In the genomic region with DNA sequence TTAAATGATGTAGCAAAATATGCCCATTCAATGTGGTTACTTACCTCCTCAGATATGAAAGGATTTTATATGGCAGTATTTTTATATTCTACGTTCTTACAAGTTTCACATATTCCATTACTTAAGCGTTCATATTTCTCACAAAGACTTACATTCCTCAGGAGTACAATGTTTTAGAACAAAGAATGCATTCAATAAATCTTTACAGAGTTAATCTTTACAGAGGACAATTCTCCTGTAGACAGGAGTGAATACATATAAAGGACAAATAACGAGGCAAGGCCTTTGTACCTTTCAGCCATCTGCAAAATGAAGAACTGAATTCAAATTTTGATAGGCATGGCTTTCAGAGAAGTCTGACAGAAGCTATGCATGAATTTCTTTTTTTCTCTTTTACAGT, we compare ENCODE assay signal across 19 cellular contexts. TPM values are rescaled to one million over a fixed set of nuclear protein-coding genes. Genes with fewer than 3 reads are reported as not detected.
DNase-seq lines count a peak whose midpoint lies in the region; ATAC-seq and TF ChIP-seq lines count a peak whose summit lies in the region.
"Had no signal": no experiment of that assay in that cellular context is flagged by ENCODE, and none has a peak within 500 bp of the region (broad histone marks: within the 10 kb centered on the region; RNA-seq: fewer than 3 reads in every experiment).

No MANE protein-coding gene starts in this region.

- DNase-seq in activated CD4-positive, alpha-beta T cell treated with anti-CD3 and anti-CD28 coated beads, Interleukin-2, amount 10 ng/mL, durations not matched to agents 7 days and 5 days, result no peak
- no peak for DNase-seq in activated CD4-positive, alpha-beta T cell treated with anti-CD3 and anti-CD28 coated beads, Interleukin-2, amount 50 U/mL, for 1 hour
- DNase-seq in CD4-positive, alpha-beta T cell, result no peak
- DNase-seq in activated CD8-positive, alpha-beta T cell treated with anti-CD3 and anti-CD28 coated beads for 36 hours, result no peak
- DNase-seq in immature natural killer cell (no peak), NOMO-1 treated with dmso at 0.1 percent for 144 hours (lab: John Stamatoyannopoulos, UW; ENCODE audit: unreplicated experiment) (no peak)
- DNase-seq: C1 segment of cervical spinal cord, Calu3, DMS79, IMR-90, Kasumi-1, NCI-H187 treated with DMSO at 0.1 percent for 48 hours, NCI-H446, NCI-H748 treated with DMSO at 0.1 percent for 48 hours, Peyer's patch had no signal

- no peaks in the 10 kb centered on the region for H3K27me3 Mint-ChIP-seq in activated CD4-positive, alpha-beta T cell treated with anti-CD3 and anti-CD28 coated beads, Interleukin-2, amount 10 ng/mL, durations not matched to agents 7 days and 5 days
- H3K27me3 Mint-ChIP-seq in CD4-positive, alpha-beta T cell, result no peaks in the 10 kb centered on the region
- no peaks in the 10 kb centered on the region for H3K27me3 Mint-ChIP-seq in activated CD8-positive, alpha-beta T cell treated with anti-CD3 and anti-CD28 coated beads for 36 hours
- H3K27me3 Mint-ChIP-seq in immature natural killer cell (ENCODE audit: low read depth in 3 of 3), result peaks cover 0 to 7% (median 0%) of the 10 kb centered on the region in 3 donors

- TF ChIP-seq CTCF in CD4-positive, alpha-beta T cell (IDR thresholded peaks at IDR 0.05), result no peak
- TF ChIP-seq CTCF in activated CD8-positive, alpha-beta T cell treated with anti-CD3 and anti-CD28 coated beads for 36 hours (IDR thresholded peaks at IDR 0.05), result no peak

- no peaks in the 10 kb centered on the region for H3K9me3 ChIP-seq in CD4-positive, alpha-beta T cell (ENCODE audit: control insufficient read depth, low read length)
- H3K9me3 ChIP-seq: HAP-1, Peyer's patch had no signal

- H3K27ac ChIP-seq in CD4-positive, alpha-beta T cell (ENCODE audit: low read depth, low read length), result no peak overlapping the region
- H3K27ac ChIP-seq: Peyer's patch had no signal

- H3K4me3 Mint-ChIP-seq in activated CD4-positive, alpha-beta T cell treated with anti-CD3 and anti-CD28 coated beads, Interleukin-2, amount 10 ng/mL, durations not matched to agents 7 days and 5 days, result no peak overlapping the region
- peak overlapping the region; percentile 55 for H3K4me3 Mint-ChIP-seq in CD4-positive, alpha-beta T cell
- peak overlapping the region; percentile 62 for H3K4me3 Mint-ChIP-seq in activated CD8-positive, alpha-beta T cell treated with anti-CD3 and anti-CD28 coated beads for 36 hours
- H3K4me3 Mint-ChIP-seq in immature natural killer cell, result peak overlapping the region; percentile 67 to 84 (median 79)

- H3K27me3 ChIP-seq in CD4-positive, alpha-beta T cell (ENCODE audit: control insufficient read depth, insufficient read depth, low read length), result no peaks in the 10 kb centered on the region
- H3K27me3 ChIP-seq: Peyer's patch had no signal

- CTCF ChIA-PET in activated CD4-positive, alpha-beta T cell treated with anti-CD3 and anti-CD28 coated beads, Interleukin-2, amount 10 ng/mL, durations not matched to agents 7 days and 5 days (lab: Charles Lee), result interaction anchor here (1.0 to 1.5 kb wide), 2 partner anchors 8 to 15 kb away, joined by 3 to 4 read pairs; no protein-coding TSS in a partner anchor
- CTCF ChIA-PET in CD4-positive, alpha-beta T cell (lab: Charles Lee), result interaction anchor here (0.7 kb wide), 1 partner anchor 55 kb away, joined by 3 read pairs; no protein-coding TSS in a partner anchor
- CTCF ChIA-PET in activated CD8-positive, alpha-beta T cell treated with anti-CD3 and anti-CD28 coated beads for 36 hours (lab: Charles Lee), result interaction anchor here (1.0 to 3.0 kb wide), 7 partner anchors 11 to 84 kb away, joined by 3 to 7 read pairs (median 4); no protein-coding TSS in a partner anchor

- no peak for ATAC-seq in CD4-positive, alpha-beta T cell (ENCODE audit: poor library complexity)
- no peak for ATAC-seq in activated CD8-positive, alpha-beta T cell treated with anti-CD3 and anti-CD28 coated beads for 36 hours
- ATAC-seq in HG02678 (IDR thresholded peaks at IDR 0.05; ENCODE audit: unreplicated experiment) (no peak), HG03378 (IDR thresholded peaks at IDR 0.05; ENCODE audit: unreplicated experiment) (no peak)

- H3K9me3 Mint-ChIP-seq in activated CD4-positive, alpha-beta T cell treated with anti-CD3 and anti-CD28 coated beads, Interleukin-2, amount 10 ng/mL, durations not matched to agents 7 days and 5 days, result no peaks in the 10 kb centered on the region
- no peaks in the 10 kb centered on the region for H3K9me3 Mint-ChIP-seq in CD4-positive, alpha-beta T cell
- no peaks in the 10 kb centered on the region for H3K9me3 Mint-ChIP-seq in activated CD8-positive, alpha-beta T cell treated with anti-CD3 and anti-CD28 coated beads for 36 hours
- H3K9me3 Mint-ChIP-seq in immature natural killer cell, result peaks cover 0 to 3% (median 0%) of the 10 kb centered on the region in 6 donors

- peaks cover 50% of the 10 kb centered on the region for H3K4me1 Mint-ChIP-seq in activated CD4-positive, alpha-beta T cell treated with anti-CD3 and anti-CD28 coated beads, Interleukin-2, amount 10 ng/mL, durations not matched to agents 7 days and 5 days
- H3K4me1 Mint-ChIP-seq in CD4-positive, alpha-beta T cell (ENCODE audit: low read depth), result peaks cover 64% of the 10 kb centered on the region
- peaks cover 60% of the 10 kb centered on the region for H3K4me1 Mint-ChIP-seq in activated CD8-positive, alpha-beta T cell treated with anti-CD3 and anti-CD28 coated beads for 36 hours (ENCODE audit: low read depth)
- H3K4me1 Mint-ChIP-seq in immature natural killer cell, result peaks cover 68 to 73% of the 10 kb centered on the region in 2 donors

- POLR2A ChIA-PET in activated CD4-positive, alpha-beta T cell treated with anti-CD3 and anti-CD28 coated beads, Interleukin-2, amount 10 ng/mL, durations not matched to agents 7 days and 5 days (lab: Charles Lee), result no interaction called here
- POLR2A ChIA-PET in CD4-positive, alpha-beta T cell (lab: Charles Lee), result interaction anchor here (0.7 to 6.0 kb wide), 4 partner anchors 13 to 59 kb away, joined by 3 to 72 read pairs (median 21); no protein-coding TSS in a partner anchor
- POLR2A ChIA-PET in activated CD8-positive, alpha-beta T cell treated with anti-CD3 and anti-CD28 coated beads for 36 hours (lab: Charles Lee), result interaction anchor here (1.2 to 1.6 kb wide), 4 partner anchors 10 to 56 kb away, joined by 3 to 4 read pairs (median 3); no protein-coding TSS in a partner anchor

- intact Hi-C loops in CD4-positive, alpha-beta T cell (cut with DNase I, micrococcal nuclease), result no loop called here
- intact Hi-C loops in activated CD8-positive, alpha-beta T cell treated with anti-CD3 and anti-CD28 coated beads for 36 hours (cut with micrococcal nuclease), result no loop called here

- H3K27ac Mint-ChIP-seq in activated CD4-positive, alpha-beta T cell treated with anti-CD3 and anti-CD28 coated beads, Interleukin-2, amount 10 ng/mL, durations not matched to agents 7 days and 5 days, result peak overlapping the region; percentile 42
- peak overlapping the region; percentile 92 for H3K27ac Mint-ChIP-seq in CD4-positive, alpha-beta T cell
- H3K27ac Mint-ChIP-seq in activated CD8-positive, alpha-beta T cell treated with anti-CD3 and anti-CD28 coated beads for 36 hours, result peak overlapping the region; percentile 75
- peak overlapping the region; percentile 77 to 92 (median 89) for H3K27ac Mint-ChIP-seq in immature natural killer cell

- H3K36me3 Mint-ChIP-seq in activated CD4-positive, alpha-beta T cell treated with anti-CD3 and anti-CD28 coated beads, Interleukin-2, amount 10 ng/mL, durations not matched to agents 7 days and 5 days (ENCODE audit: low read depth), result peaks cover 2% of the 10 kb centered on the region
- H3K36me3 Mint-ChIP-seq in CD4-positive, alpha-beta T cell (ENCODE audit: low read depth), result no peaks in the 10 kb centered on the region
- peaks cover 38% of the 10 kb centered on the region for H3K36me3 Mint-ChIP-seq in activated CD8-positive, alpha-beta T cell treated with anti-CD3 and anti-CD28 coated beads for 36 hours (ENCODE audit: low read depth)
- H3K36me3 Mint-ChIP-seq in immature natural killer cell, result peaks cover 4 to 5% (median 5%) of the 10 kb centered on the region in 3 donors

RNA-seq across cellular contexts. Expression of a gene that starts 1.9 kb away (rescaled TPM):
- under 1 TPM; 0.10 TPM for total RNA-seq in activated CD4-positive, alpha-beta T cell treated with anti-CD3 and anti-CD28 coated beads, Interleukin-2, amount 10 ng/mL, durations not matched to agents 7 days and 5 days
- total RNA-seq in CD4-positive, alpha-beta T cell, result under 1 TPM; 0.16 to 0.17 TPM
- total RNA-seq in activated CD8-positive, alpha-beta T cell treated with anti-CD3 and anti-CD28 coated beads for 36 hours, result 1 to 10 TPM; 1.8 to 2.3 TPM
- polyA plus RNA-seq in immature natural killer cell, result 1 to 10 TPM in 2 of 3 donors, under 1 TPM in 1; 0.81 to 2.0 (median 1.7) TPM
- total RNA-seq: Calu3, HT-29, IMR-90, Peyer's patch had no signal
- polyA plus RNA-seq: IMR-90 had no signal

RNA-seq across cellular contexts. Expression of a gene that starts 56.6 kb away (rescaled TPM):
- total RNA-seq in activated CD4-positive, alpha-beta T cell treated with anti-CD3 and anti-CD28 coated beads, Interleukin-2, amount 10 ng/mL, durations not matched to agents 7 days and 5 days, result not detected
- not detected for total RNA-seq in CD4-positive, alpha-beta T cell
- total RNA-seq in activated CD8-positive, alpha-beta T cell treated with anti-CD3 and anti-CD28 coated beads for 36 hours, result not detected
- polyA plus RNA-seq in immature natural killer cell, result under 1 TPM in 1 of 3 donors, not detected in 2; 0.20 TPM
- total RNA-seq: Calu3, HT-29, IMR-90, Peyer's patch had no signal
- polyA plus RNA-seq: IMR-90 had no signal

RNA-seq across cellular contexts. Expression of a gene that starts 58.4 kb away (rescaled TPM):
- total RNA-seq in activated CD4-positive, alpha-beta T cell treated with anti-CD3 and anti-CD28 coated beads, Interleukin-2, amount 10 ng/mL, durations not matched to agents 7 days and 5 days, result 1 to 10 TPM; 5.7 to 7.0 TPM
- total RNA-seq in CD4-positive, alpha-beta T cell, result 1 to 10 TPM; 3.5 to 4.2 TPM
- total RNA-seq in activated CD8-positive, alpha-beta T cell treated with anti-CD3 and anti-CD28 coated beads for 36 hours, result 10 to 100 TPM; 72.8 to 73.5 TPM
- polyA plus RNA-seq in immature natural killer cell, result 10 to 100 TPM; 58.7 to 89.9 (median 87.3) TPM
- total RNA-seq: Calu3, HT-29, IMR-90 had no signal
- polyA plus RNA-seq: IMR-90 had no signal

Comparison
In these comparisons a context has a peak if more than half of its experiments do, and no peak if none do; other contexts are left out.
1. H3K27ac Mint-ChIP-seq: peak in every context shown above with its lines; median percentile 92 in CD4-positive, alpha-beta T cell; 89 in immature natural killer cell; 75 in activated CD8-positive, alpha-beta T cell treated with anti-CD3 and anti-CD28 coated beads for 36 hours; 42 in activated CD4-positive, alpha-beta T cell treated with anti-CD3 and anti-CD28 coated beads, Interleukin-2, amount 10 ng/mL, durations not matched to agents 7 days and 5 days.
2. RNA of a gene that starts 58.4 kb away (total RNA-seq): 72.8 to 73.5 TPM in activated CD8-positive, alpha-beta T cell treated with anti-CD3 and anti-CD28 coated beads for 36 hours; 5.7 to 7.0 TPM in activated CD4-positive, alpha-beta T cell treated with anti-CD3 and anti-CD28 coated beads, Interleukin-2, amount 10 ng/mL, durations not matched to agents 7 days and 5 days and 3.5 to 4.2 TPM in CD4-positive, alpha-beta T cell; every median in the first group is over 4 times any median in the second.